ENCODE assay signal across 30 cellular contexts in genomic region chr17:27824745-27825144, GRCh38. TPM values are rescaled to one million over a fixed set of nuclear protein-coding genes. Genes with fewer than 3 reads are reported as not detected.
DNase-seq lines count a peak whose midpoint lies in the region; ATAC-seq, FAIRE-seq and TF ChIP-seq lines count a peak whose summit lies in the region.
"Had no signal": no experiment of that assay in that cellular context is flagged by ENCODE, and none has a peak within 500 bp of the region (broad histone marks: within the 10 kb centered on the region; RNA-seq: fewer than 3 reads in every experiment).

No MANE protein-coding gene starts in this region.

- H3K4me3 ChIP-seq in pancreas (no peak overlapping the region), dorsolateral prefrontal cortex (no peak overlapping the region)
- H3K4me3 ChIP-seq: HAP-1 had no signal

- no peaks in the 10 kb centered on the region for H3K4me1 ChIP-seq in pancreas
- H3K4me1 ChIP-seq: BE2C, HAP-1 had no signal

- H3K36me3 ChIP-seq in pancreas = no peaks in the 10 kb centered on the region
- H3K36me3 ChIP-seq: BE2C, HAP-1 had no signal

- 38 to 45% methylated on average over 4 of the region's 4 CpGs for WGBS in pancreas, 2 donors

- no peak overlapping the region for H3K27ac ChIP-seq in pancreas
- no peak overlapping the region for H3K27ac ChIP-seq in dorsolateral prefrontal cortex
- H3K27ac ChIP-seq: KMS-11 had no signal

- FAIRE-seq in pancreas (lab: Jason Lieb, UNC) = no peak
- FAIRE-seq: D721Med, GM12891 had no signal

- TF ChIP-seq CTCF in pancreas (IDR thresholded peaks at IDR 0.05) = no peak
- no peak for TF ChIP-seq CTCF in dorsolateral prefrontal cortex (IDR thresholded peaks at IDR 0.05 in 54 of 56, conservative IDR thresholded peaks at IDR 0.05 in 2 of 56; ENCODE audit: low read depth in 1 of 56, partially characterized antibody in 56 of 56)

- intact Hi-C loops in pancreas (cut with DNase I) (no loop called here), dorsolateral prefrontal cortex (cut with DNase I) (no loop called here)

- peak in 3 of 4 donors; percentile 49 to 55 (median 52) for ATAC-seq in pancreas
- ATAC-seq: PC-3 had no signal

- H3K27me3 ChIP-seq in pancreas (no peaks in the 10 kb centered on the region), dorsolateral prefrontal cortex (no peaks in the 10 kb centered on the region)
- H3K27me3 ChIP-seq: BE2C had no signal

- peak; percentile 24 for DNase-seq in NCI-H187 treated with DMSO at 0.1 percent for 48 hours (lab: John Stamatoyannopoulos, UW)
- DNase-seq in NCI-H187 (lab: John Stamatoyannopoulos, UW) = no peak
- peak; percentile 71 for DNase-seq in DMS53 (lab: John Stamatoyannopoulos, UW)
- DNase-seq in NCI-H510A (lab: John Stamatoyannopoulos, UW) = peak; percentile 33
- DNase-seq in pancreas = no peak
- DNase-seq in KG1 (lab: John Stamatoyannopoulos, UW) = no peak
- no peak for DNase-seq in amygdala (lab: John Stamatoyannopoulos, UW)
- no peak for DNase-seq in dorsolateral prefrontal cortex
- DNase-seq: 8988T; ACHN; BE2C; CD8-positive, alpha-beta memory T cell; DMS79 treated with DMSO at 0.1 percent for 48 hours; GF-D8; GOT3; IMR-90; NCI-H1048; NCI-H1436; NCI-H1930; NCI-H748 treated with DMSO at 0.1 percent for 48 hours; NK-92 treated with Interleukin-12 subunit alpha and Interleukin-12 subunit beta, amount 100 ng/mL, for 24 hours; PC-3; SK-N-SH; SW 1271 had no signal

- no peaks in the 10 kb centered on the region for H3K9me3 ChIP-seq in pancreas
- H3K9me3 ChIP-seq: BE2C, HAP-1, SK-N-SH had no signal

RNA-seq across cellular contexts. Expression of gene NOS2, which starts 24.4 kb away (rescaled TPM):
- total RNA-seq in pancreas (under 1 TPM in 5 of 6 donors, not detected in 1; 0.03 to 0.43 (median 0.06) TPM), dorsolateral prefrontal cortex (10 to 100 TPM in 1 of 120 experiments, 1 to 10 TPM in 119; 1.4 to 12.0 (median 5.1) TPM)
- polyA plus RNA-seq in pancreas = under 1 TPM; 0.08 to 0.38 TPM
- total RNA-seq: NCI-H460, PC-3 had no signal
- polyA plus RNA-seq: CD14-positive monocyte; CD8-positive, alpha-beta memory T cell; IMR-90; SK-N-SH had no signal

Comparison
In these comparisons a context has a peak if more than half of its experiments do, and no peak if none do; other contexts are left out.
1. DNase-seq: peak in NCI-H187 treated with DMSO at 0.1 percent for 48 hours (single experiment), DMS53 (single experiment) and NCI-H510A (single experiment); none in NCI-H187 (0 of 2), pancreas (0 of 6), KG1 (single experiment), amygdala (0 of 56) and dorsolateral prefrontal cortex (0 of 10).